10 cellular contexts compared by ENCODE assay signal in genomic region chr21:33481314-33481943, GRCh38. TPM values are rescaled to one million over a fixed set of nuclear protein-coding genes. Genes with fewer than 3 reads are reported as not detected.
DNase-seq lines count a peak whose midpoint lies in the region; ATAC-seq lines count a peak whose summit lies in the region.
"Had no signal": no experiment of that assay in that cellular context is flagged by ENCODE, and none has a peak within 500 bp of the region (broad histone marks: within the 10 kb centered on the region; RNA-seq: fewer than 3 reads in every experiment).

No MANE protein-coding gene starts in this region.

- H3K9me3 Mint-ChIP-seq in activated T-cell treated with anti-CD3 and anti-CD28 coated beads, Interleukin-2, amount 50 U/mL, for 72 hours = no peaks in the 10 kb centered on the region
- no peaks in the 10 kb centered on the region for H3K9me3 Mint-ChIP-seq in T-cell
- H3K9me3 Mint-ChIP-seq in stimulated activated effector memory CD8-positive, alpha-beta T cell treated with anti-CD3 and anti-CD28 coated beads, Interleukin-12 subunit alpha, Interleukin-12 subunit beta, amount 100 ng/mL, for 72 hours = no peaks in the 10 kb centered on the region

- peaks cover 20% of the 10 kb centered on the region for H3K4me1 Mint-ChIP-seq in activated T-cell treated with anti-CD3 and anti-CD28 coated beads, Interleukin-2, amount 50 U/mL, for 72 hours (ENCODE audit: low read depth)
- H3K4me1 Mint-ChIP-seq in T-cell = peaks cover 16 to 28% (median 23%) of the 10 kb centered on the region in 3 donors
- peaks cover 16% of the 10 kb centered on the region for H3K4me1 Mint-ChIP-seq in stimulated activated effector memory CD8-positive, alpha-beta T cell treated with anti-CD3 and anti-CD28 coated beads, Interleukin-12 subunit alpha, Interleukin-12 subunit beta, amount 100 ng/mL, for 72 hours

- no peak overlapping the region for H3K27ac Mint-ChIP-seq in activated T-cell treated with anti-CD3 and anti-CD28 coated beads, Interleukin-2, amount 50 U/mL, for 72 hours
- no peak overlapping the region for H3K27ac Mint-ChIP-seq in T-cell
- H3K27ac Mint-ChIP-seq in stimulated activated effector memory CD8-positive, alpha-beta T cell treated with anti-CD3 and anti-CD28 coated beads, Interleukin-12 subunit alpha, Interleukin-12 subunit beta, amount 100 ng/mL, for 72 hours = no peak overlapping the region

- POLR2A ChIA-PET in T-cell (lab: Charles Lee) = interaction anchor here in 1 of 2 donors (0.6 to 2.0 kb wide), 3 partner anchors 10 to 63 kb away, joined by 3 to 19 read pairs (median 14); partner anchors contain the start of genes DNAJC28, GART and SON

- CTCF ChIA-PET in T-cell (lab: Charles Lee) = interaction anchor here (0.5 to 3.0 kb wide), 2 partner anchors 10 to 775 kb away, joined by 3 to 42 read pairs; partner anchors contain the start of gene DNAJC28 (in 1 of the 2)

- H3K27me3 Mint-ChIP-seq in activated T-cell treated with anti-CD3 and anti-CD28 coated beads, Interleukin-2, amount 50 U/mL, for 72 hours (ENCODE audit: low read depth) = no peaks in the 10 kb centered on the region
- no peaks in the 10 kb centered on the region for H3K27me3 Mint-ChIP-seq in T-cell

- DNase-seq in activated T-cell treated with anti-CD3 and anti-CD28 coated beads, Interleukin-2, amount 50 U/mL, for 72 hours = no peak
- DNase-seq in activated T-cell treated with anti-CD3 and anti-CD28 coated beads, Interleukin-2, amount 50 U/mL, for 48 hours = no peak
- DNase-seq in T-cell (no peak), glomerular visceral epithelial cell (ENCODE audit: extremely low spot score) (peak; percentile 18), CD1c-positive myeloid dendritic cell (ENCODE audit: extremely low spot score) (no peak), SKM-1 (lab: John Stamatoyannopoulos, UW; ENCODE audit: unreplicated experiment) (no peak)
- DNase-seq in stimulated activated effector memory CD8-positive, alpha-beta T cell treated with anti-CD3 and anti-CD28 coated beads, Interleukin-12 subunit alpha, Interleukin-12 subunit beta, amount 100 ng/mL, for 72 hours (ENCODE audit: low spot score in 2 of 2) = no peak
- no peak for DNase-seq in stimulated activated CD4-positive, alpha-beta T cell treated with anti-CD3 and anti-CD28 coated beads, Interleukin-12 subunit alpha, Interleukin-12 subunit beta, amount 100 ng/mL, for 4 hours
- DNase-seq: NCI-H1105 treated with DMSO at 0.1 percent for 48 hours, RPMI8226 had no signal

- H3K4me3 Mint-ChIP-seq in activated T-cell treated with anti-CD3 and anti-CD28 coated beads, Interleukin-2, amount 50 U/mL, for 72 hours = peak overlapping the region; percentile 94 to 99
- peak overlapping the region; percentile 91 to 92 (median 91) for H3K4me3 Mint-ChIP-seq in T-cell
- H3K4me3 Mint-ChIP-seq in stimulated activated effector memory CD8-positive, alpha-beta T cell treated with anti-CD3 and anti-CD28 coated beads, Interleukin-12 subunit alpha, Interleukin-12 subunit beta, amount 100 ng/mL, for 72 hours = peak overlapping the region; percentile 80

- H3K36me3 Mint-ChIP-seq in activated T-cell treated with anti-CD3 and anti-CD28 coated beads, Interleukin-2, amount 50 U/mL, for 72 hours (ENCODE audit: insufficient read depth in 2 of 2) = peaks cover 0 to 2% of the 10 kb centered on the region in 2 donors
- H3K36me3 Mint-ChIP-seq in T-cell = no peaks in the 10 kb centered on the region
- no peaks in the 10 kb centered on the region for H3K36me3 Mint-ChIP-seq in stimulated activated effector memory CD8-positive, alpha-beta T cell treated with anti-CD3 and anti-CD28 coated beads, Interleukin-12 subunit alpha, Interleukin-12 subunit beta, amount 100 ng/mL, for 72 hours

- ATAC-seq in activated T-cell treated with anti-CD3 and anti-CD28 coated beads, Interleukin-2, amount 50 U/mL, for 72 hours (replicated peaks in 1 of 2) = no peak
- ATAC-seq in T-cell (replicated peaks in 1 of 4) = no peak
- ATAC-seq in stimulated activated effector memory CD8-positive, alpha-beta T cell treated with anti-CD3 and anti-CD28 coated beads, Interleukin-12 subunit alpha, Interleukin-12 subunit beta, amount 100 ng/mL, for 72 hours = no peak

RNA-seq across cellular contexts. Expression of gene TMEM50B, which starts 1.7 kb away (rescaled TPM):
- 10 to 100 TPM; 18.1 to 27.2 TPM for total RNA-seq in activated T-cell treated with anti-CD3 and anti-CD28 coated beads, Interleukin-2, amount 50 U/mL, for 72 hours
- total RNA-seq in T-cell = 10 to 100 TPM; 47.0 to 98.9 (median 73.4) TPM

RNA-seq across cellular contexts. Expression of gene DNAJC28, which starts 10.1 kb away (rescaled TPM):
- total RNA-seq in activated T-cell treated with anti-CD3 and anti-CD28 coated beads, Interleukin-2, amount 50 U/mL, for 72 hours = under 1 TPM; 0.55 to 1.00 TPM
- 1 to 10 TPM in 1 of 5 donors, under 1 TPM in 3, not detected in 1; 0.53 to 1.2 (median 0.75) TPM for total RNA-seq in T-cell
